ENCODE assay signal across 8 cellular contexts in the genomic region with DNA sequence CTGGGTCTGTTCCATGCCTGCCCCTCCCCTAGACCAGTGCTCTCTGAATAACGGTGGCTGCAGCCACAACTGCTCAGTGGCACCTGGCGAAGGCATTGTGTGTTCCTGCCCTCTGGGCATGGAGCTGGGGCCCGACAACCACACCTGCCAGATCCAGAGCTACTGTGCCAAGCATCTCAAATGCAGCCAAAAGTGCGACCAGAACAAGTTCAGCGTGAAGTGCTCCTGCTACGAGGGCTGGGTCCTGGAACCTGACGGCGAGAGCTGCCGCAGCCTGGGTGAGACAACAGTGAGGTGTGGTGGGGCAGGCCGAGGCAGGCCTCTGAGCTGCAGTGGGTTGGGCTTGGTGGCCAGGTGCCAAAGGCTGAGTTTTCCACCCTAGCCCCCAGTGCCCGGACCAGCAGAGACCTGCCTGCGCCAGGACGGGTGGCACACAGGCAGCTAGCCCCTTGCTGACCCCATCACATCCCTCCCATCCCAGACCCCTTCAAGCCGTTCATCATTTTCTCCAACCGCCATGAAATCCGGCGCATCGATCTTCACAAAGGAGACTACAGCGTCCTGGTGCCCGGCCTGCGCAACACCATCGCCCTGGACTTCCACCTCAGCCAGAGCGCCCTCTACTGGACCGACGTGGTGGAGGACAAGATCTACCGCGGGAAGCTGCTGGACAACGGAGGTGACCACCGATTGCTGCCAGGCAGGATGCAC. TPM values are rescaled to one million over a fixed set of nuclear protein-coding genes. Genes with fewer than 3 reads are reported as not detected.
DNase-seq lines count a peak whose midpoint lies in the region; ATAC-seq and TF ChIP-seq lines count a peak whose summit lies in the region.

No MANE protein-coding gene starts in this region.

- peak overlapping the region in 2 of 3 experiments; percentile 28 to 31 for H3K4me3 ChIP-seq in mammary epithelial cell (replicated peaks in 1 of 3; ENCODE audit: insufficient read depth in 1 of 3, low read depth in 2 of 3, low read length in 3 of 3)

- peak overlapping the region; percentile 35 for H3K9ac ChIP-seq in mammary epithelial cell (ENCODE audit: insufficient read depth, low read length)

- peak overlapping the region; percentile 77 for H3K4me2 ChIP-seq in mammary epithelial cell (ENCODE audit: insufficient read depth, low read depth, low read length)

- peak overlapping the region; percentile 5 for H3K27ac ChIP-seq in mammary epithelial cell (ENCODE audit: insufficient read depth, low read depth, low read length)

- CTCF ChIA-PET in mammary epithelial cell (lab: Charles Lee; ENCODE audit: low non-redundant PET), result interaction anchor here (0.5 to 2.0 kb wide), 10 partner anchors 10 to 969 kb away, joined by 3 to 26 read pairs (median 4); a partner anchor contains a TSS

- H3K4me1 ChIP-seq in mammary epithelial cell (ENCODE audit: insufficient read depth, low read length), result peaks cover 30% of the 10 kb centered on the region

- in situ Hi-C loops in G401 (cut with HindIII; ENCODE audit: low sequenced_read_pairs), result no loop called here
- in situ Hi-C loops in mammary epithelial cell (cut with MboI; ENCODE audit: low sequenced_read_pairs in 2 of 2), result loop anchor here (5.0 to 10.0 kb wide), 4 partner anchors 53 to 171 kb away; a partner anchor contains a TSS

- ATAC-seq in GM19397 (IDR thresholded peaks at IDR 0.05; ENCODE audit: unreplicated experiment), result no peak
- ATAC-seq in GM19455 (IDR thresholded peaks at IDR 0.05; ENCODE audit: unreplicated experiment), result no peak

- peak; percentile 86 to 91 for TF ChIP-seq CTCF in mammary epithelial cell (conservative IDR thresholded peaks at IDR 0.05 in 1 of 2, IDR thresholded peaks at IDR 0.05 in 1 of 2; ENCODE audit: extremely low read depth in 1 of 2, insufficient read depth in 1 of 2, low read depth in 1 of 2, low read length in 2 of 2)

- BruUV-seq in mammary epithelial cell (replicated peaks; lab: Mats Ljungman, UMichigan), result no TSS peak

- no peaks in the 10 kb centered on the region for H3K36me3 ChIP-seq in mammary epithelial cell (ENCODE audit: insufficient read depth, low read length)

- intact Hi-C loops in mammary epithelial cell (cut with micrococcal nuclease), result loop anchor here (1.0 to 10.0 kb wide), 4 partner anchors 51 to 421 kb away; a partner anchor contains a TSS

- no peaks in the 10 kb centered on the region for H3K79me2 ChIP-seq in mammary epithelial cell (ENCODE audit: insufficient read depth, low read length)

- no peaks in the 10 kb centered on the region for H4K20me1 ChIP-seq in mammary epithelial cell (ENCODE audit: insufficient read depth, low read length)

- no peaks in the 10 kb centered on the region for H3K27me3 ChIP-seq in mammary epithelial cell (ENCODE audit: insufficient read depth, low read length)

- WGBS in mammary epithelial cell (ENCODE audit: low coverage, missing lambda C conversion rate), result 2% methylated on average over 29 of the region's 29 CpGs

- dilution Hi-C loops in mammary epithelial cell (cut with HindIII; ENCODE audit: low sequenced_read_pairs), result no loop called here

- H2AFZ ChIP-seq in mammary epithelial cell (ENCODE audit: low read depth, low read length), result peak overlapping the region; percentile 83

- H3K9me3 ChIP-seq in mammary epithelial cell (replicated peaks; ENCODE audit: insufficient read depth, low read length), result no peaks in the 10 kb centered on the region

- DNase-seq in G401 (ENCODE audit: low spot score) (peak; percentile 89), NCI-H1417 treated with DMSO at 0.1 percent for 48 hours (lab: John Stamatoyannopoulos, UW) (peak; percentile 56), T1000 (lab: John Stamatoyannopoulos, UW) (peak; percentile 74), mammary epithelial cell (peak; percentile 95), islet precursor cell (peak; percentile 92)
- DNase-seq in stimulated activated CD4-positive, alpha-beta T cell treated with anti-CD3 and anti-CD28 coated beads, Interleukin-2, amount 100 ng/mL, for 48 hours, result peak; percentile 65

RNA-seq across cellular contexts. Expression of a gene that starts 28.2 kb away (rescaled TPM):
- total RNA-seq in G401 (2014; rRNA removed; shearing (Covaris generic)), result not detected in 2 replicates
- total RNA-seq in mammary epithelial cell, result not detected
- not detected for polyA plus RNA-seq in mammary epithelial cell
- polyA minus RNA-seq in mammary epithelial cell, result not detected

RNA-seq across cellular contexts. Expression of a gene that starts 41.0 kb away (rescaled TPM):
- total RNA-seq in G401 (2014; rRNA removed; shearing (Covaris generic)), result 0.49 TPM in 1 of 2 replicates, not detected in the other
- total RNA-seq in mammary epithelial cell, result 1 to 10 TPM in 1 of 2 donors, under 1 TPM in 1; 0.67 to 5.3 TPM
- polyA plus RNA-seq in mammary epithelial cell, result 0.51 TPM
- 0.41 TPM for polyA minus RNA-seq in mammary epithelial cell

RNA-seq across cellular contexts. Expression of a gene that starts 47.3 kb away (rescaled TPM):
- total RNA-seq in G401 (2014; rRNA removed; shearing (Covaris generic)), result 19.3 and 25.1 TPM in 2 replicates
- 10 to 100 TPM; 33.2 to 57.0 TPM for total RNA-seq in mammary epithelial cell
- 11.3 TPM for polyA plus RNA-seq in mammary epithelial cell
- 75.1 TPM for polyA minus RNA-seq in mammary epithelial cell

RNA-seq across cellular contexts. Expression of a gene that starts 53.9 kb away (rescaled TPM):
- 160 and 174 TPM in 2 replicates for total RNA-seq in G401 (2014; rRNA removed; shearing (Covaris generic))
- total RNA-seq in mammary epithelial cell, result 100 to 1,000 TPM; 266 to 337 TPM
- 285 TPM for polyA plus RNA-seq in mammary epithelial cell
- 190 TPM for polyA minus RNA-seq in mammary epithelial cell
